In the genomic region with DNA sequence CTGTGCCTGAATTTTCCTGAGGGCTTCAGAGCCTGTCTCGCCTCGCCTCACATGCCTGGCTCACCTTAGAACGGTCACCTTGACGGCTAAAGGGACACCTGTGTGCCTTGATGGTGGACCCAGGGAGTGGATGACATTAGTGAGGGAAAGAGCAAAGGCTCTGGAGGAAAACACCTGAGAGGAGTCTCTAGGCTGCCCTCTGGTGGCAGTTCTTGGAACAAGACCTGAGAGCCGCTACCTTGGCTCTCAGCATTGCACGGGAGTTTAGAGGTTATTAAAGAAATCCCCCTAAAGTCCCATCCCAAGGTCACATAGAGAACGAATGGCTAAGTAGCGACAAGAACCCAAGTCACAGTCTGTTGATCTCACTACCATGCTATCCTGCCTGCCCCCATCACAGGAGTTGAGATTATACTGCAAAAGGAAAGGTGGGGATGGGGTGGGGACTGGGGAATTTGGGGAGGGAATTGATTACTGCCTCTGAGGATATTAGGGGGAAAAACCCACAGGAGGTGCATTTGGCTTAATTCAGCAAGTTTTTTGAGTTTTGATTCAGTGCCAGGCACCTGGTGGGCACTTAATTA, we compare ENCODE assay signal across 1 cellular context.
TF ChIP-seq lines count a peak whose summit lies in the region.

No MANE protein-coding gene starts in this region.

TF ChIP-seq in GM23338, 12 proteins besides CTCF, POLR2A, EP300 and RAD21 (continued from another document):
- TF ChIP-seq, protein P1, sequence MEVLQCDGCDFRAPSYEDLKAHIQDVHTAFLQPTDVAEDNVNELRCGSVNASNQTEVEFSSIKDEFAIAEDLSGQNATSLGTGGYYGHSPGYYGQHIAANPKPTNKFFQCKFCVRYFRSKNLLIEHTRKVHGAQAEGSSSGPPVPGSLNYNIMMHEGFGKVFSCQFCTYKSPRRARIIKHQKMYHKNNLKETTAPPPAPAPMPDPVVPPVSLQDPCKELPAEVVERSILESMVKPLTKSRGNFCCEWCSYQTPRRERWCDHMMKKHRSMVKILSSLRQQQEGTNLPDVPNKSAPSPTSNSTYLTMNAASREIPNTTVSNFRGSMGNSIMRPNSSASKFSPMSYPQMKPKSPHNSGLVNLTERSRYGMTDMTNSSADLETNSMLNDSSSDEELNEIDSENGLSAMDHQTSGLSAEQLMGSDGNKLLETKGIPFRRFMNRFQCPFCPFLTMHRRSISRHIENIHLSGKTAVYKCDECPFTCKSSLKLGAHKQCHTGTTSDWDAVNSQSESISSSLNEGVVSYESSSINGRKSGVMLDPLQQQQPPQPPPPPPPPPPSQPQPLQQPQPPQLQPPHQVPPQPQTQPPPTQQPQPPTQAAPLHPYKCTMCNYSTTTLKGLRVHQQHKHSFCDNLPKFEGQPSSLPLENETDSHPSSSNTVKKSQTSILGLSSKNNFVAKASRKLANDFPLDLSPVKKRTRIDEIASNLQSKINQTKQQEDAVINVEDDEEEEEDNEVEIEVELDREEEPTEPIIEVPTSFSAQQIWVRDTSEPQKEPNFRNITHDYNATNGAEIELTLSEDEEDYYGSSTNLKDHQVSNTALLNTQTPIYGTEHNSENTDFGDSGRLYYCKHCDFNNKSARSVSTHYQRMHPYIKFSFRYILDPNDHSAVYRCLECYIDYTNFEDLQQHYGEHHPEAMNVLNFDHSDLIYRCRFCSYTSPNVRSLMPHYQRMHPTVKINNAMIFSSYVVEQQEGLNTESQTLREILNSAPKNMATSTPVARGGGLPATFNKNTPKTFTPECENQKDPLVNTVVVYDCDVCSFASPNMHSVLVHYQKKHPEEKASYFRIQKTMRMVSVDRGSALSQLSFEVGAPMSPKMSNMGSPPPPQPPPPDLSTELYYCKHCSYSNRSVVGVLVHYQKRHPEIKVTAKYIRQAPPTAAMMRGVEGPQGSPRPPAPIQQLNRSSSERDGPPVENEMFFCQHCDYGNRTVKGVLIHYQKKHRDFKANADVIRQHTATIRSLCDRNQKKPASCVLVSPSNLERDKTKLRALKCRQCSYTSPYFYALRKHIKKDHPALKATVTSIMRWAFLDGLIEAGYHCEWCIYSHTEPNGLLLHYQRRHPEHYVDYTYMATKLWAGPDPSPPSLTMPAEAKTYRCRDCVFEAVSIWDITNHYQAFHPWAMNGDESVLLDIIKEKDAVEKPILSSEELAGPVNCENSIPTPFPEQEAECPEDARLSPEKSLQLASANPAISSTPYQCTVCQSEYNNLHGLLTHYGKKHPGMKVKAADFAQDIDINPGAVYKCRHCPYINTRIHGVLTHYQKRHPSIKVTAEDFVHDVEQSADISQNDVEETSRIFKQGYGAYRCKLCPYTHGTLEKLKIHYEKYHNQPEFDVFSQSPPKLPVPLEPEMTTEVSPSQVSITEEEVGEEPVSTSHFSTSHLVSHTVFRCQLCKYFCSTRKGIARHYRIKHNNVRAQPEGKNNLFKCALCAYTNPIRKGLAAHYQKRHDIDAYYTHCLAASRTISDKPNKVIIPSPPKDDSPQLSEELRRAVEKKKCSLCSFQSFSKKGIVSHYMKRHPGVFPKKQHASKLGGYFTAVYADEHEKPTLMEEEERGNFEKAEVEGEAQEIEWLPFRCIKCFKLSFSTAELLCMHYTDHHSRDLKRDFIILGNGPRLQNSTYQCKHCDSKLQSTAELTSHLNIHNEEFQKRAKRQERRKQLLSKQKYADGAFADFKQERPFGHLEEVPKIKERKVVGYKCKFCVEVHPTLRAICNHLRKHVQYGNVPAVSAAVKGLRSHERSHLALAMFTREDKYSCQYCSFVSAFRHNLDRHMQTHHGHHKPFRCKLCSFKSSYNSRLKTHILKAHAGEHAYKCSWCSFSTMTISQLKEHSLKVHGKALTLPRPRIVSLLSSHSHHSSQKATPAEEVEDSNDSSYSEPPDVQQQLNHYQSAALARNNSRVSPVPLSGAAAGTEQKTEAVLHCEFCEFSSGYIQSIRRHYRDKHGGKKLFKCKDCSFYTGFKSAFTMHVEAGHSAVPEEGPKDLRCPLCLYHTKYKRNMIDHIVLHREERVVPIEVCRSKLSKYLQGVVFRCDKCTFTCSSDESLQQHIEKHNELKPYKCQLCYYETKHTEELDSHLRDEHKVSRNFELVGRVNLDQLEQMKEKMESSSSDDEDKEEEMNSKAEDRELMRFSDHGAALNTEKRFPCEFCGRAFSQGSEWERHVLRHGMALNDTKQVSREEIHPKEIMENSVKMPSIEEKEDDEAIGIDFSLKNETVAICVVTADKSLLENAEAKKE (CRISPR knock-in tag; IDR thresholded peaks at IDR 0.05) = no peak
- TF ChIP-seq JUNB (IDR thresholded peaks at IDR 0.05; ENCODE audit: unreplicated experiment) (no peak), EZH2phosphoT487 (IDR thresholded peaks at IDR 0.05; ENCODE audit: unreplicated experiment) (no peak), EZH2 (IDR thresholded peaks at IDR 0.05; ENCODE audit: low read depth, unreplicated experiment) (no peak), ZNF114 (CRISPR knock-in tag; IDR thresholded peaks at IDR 0.05) (no peak)
- TF ChIP-seq, protein P2, sequence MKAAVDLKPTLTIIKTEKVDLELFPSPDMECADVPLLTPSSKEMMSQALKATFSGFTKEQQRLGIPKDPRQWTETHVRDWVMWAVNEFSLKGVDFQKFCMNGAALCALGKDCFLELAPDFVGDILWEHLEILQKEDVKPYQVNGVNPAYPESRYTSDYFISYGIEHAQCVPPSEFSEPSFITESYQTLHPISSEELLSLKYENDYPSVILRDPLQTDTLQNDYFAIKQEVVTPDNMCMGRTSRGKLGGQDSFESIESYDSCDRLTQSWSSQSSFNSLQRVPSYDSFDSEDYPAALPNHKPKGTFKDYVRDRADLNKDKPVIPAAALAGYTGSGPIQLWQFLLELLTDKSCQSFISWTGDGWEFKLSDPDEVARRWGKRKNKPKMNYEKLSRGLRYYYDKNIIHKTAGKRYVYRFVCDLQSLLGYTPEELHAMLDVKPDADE (IDR thresholded peaks at IDR 0.05) = no peak
